1 cellular context compared by ENCODE assay signal in the genomic region with DNA sequence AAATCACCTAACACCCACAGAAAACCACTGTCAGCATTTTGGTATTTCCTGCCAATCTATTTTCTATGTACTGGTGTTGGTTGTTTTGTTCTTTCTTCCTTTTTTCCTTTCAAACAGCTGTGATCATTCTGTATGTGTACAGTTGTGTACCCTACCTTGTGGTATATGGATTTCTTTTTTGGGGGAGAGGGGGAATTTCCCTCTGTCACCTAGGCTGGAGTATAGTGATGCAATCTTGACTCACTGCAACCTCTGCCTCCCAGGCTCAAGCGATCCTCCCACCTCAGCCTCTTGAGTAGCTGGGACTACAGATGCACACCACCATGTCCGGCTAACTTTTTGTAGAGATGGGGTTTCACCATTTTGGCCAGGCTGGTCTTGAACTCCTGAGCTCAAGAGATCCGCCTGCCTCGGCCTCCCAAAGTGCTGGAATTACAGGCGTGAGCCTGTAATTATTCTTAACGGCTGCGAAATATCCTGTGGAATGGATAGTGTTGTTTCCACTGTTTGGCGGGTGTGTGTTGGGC.
A peak's percentile ranks its signal among the peaks of the same experiment; 100 is the strongest.
TF ChIP-seq lines count a peak whose summit lies in the region.

No MANE protein-coding gene starts in this region.

TF ChIP-seq in HepG2, 621 proteins besides CTCF, POLR2A, EP300 and RAD21:
- TF ChIP-seq, protein P1, sequence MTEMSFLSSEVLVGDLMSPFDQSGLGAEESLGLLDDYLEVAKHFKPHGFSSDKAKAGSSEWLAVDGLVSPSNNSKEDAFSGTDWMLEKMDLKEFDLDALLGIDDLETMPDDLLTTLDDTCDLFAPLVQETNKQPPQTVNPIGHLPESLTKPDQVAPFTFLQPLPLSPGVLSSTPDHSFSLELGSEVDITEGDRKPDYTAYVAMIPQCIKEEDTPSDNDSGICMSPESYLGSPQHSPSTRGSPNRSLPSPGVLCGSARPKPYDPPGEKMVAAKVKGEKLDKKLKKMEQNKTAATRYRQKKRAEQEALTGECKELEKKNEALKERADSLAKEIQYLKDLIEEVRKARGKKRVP (CRISPR knock-in tag; IDR thresholded peaks at IDR 0.05): 0 out of 4 replicates have a peak, but pooled peaks of 1 of the 2 experiments have one; percentile 12
- TF ChIP-seq MAFF (IDR thresholded peaks at IDR 0.05; ENCODE audit: low read depth, low read length) (peak; percentile 65), MAFK (conservative IDR thresholded peaks at IDR 0.05 in 1 of 2, IDR thresholded peaks at IDR 0.05 in 1 of 2; ENCODE audit: low read length in 2 of 2) (peak; percentile 73 to 79)
